ENCODE assay signal across 1 cellular context in the genomic region with DNA sequence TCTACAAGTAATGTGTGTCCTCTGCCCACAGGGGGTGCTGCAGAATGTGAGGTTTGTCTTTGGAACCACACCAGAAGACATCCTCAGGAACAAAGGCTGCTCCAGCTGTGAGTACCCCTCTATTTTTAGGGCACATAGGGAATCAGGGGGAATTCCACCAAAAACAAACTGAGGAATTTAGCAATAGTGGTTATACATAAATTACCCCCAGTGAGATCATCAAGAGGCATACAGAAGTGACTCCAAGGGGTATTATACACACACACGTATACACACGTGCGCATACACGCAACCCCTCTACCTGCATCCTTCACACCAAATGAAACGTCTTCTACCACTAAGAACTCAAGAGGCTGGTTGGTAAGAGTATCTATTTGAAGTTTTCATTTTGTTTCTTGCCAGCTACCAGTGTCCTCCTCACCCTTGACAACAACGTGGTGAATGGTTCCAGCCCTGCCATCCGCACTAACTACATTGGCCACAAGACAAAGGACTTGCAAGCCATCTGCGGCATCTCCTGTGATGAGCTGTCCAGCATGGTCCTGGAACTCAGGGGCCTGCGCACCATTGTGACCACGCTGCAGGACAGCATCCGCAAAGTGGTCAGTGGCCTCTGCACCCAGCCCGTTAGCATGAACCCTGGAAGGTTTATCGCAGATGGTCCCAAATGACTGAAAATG.
TF ChIP-seq lines count a peak whose summit lies in the region.

No MANE protein-coding gene starts in this region.

TF ChIP-seq in K562, 482 proteins besides CTCF, POLR2A, EP300 and RAD21:
- TF ChIP-seq SRSF3 (IDR thresholded peaks at IDR 0.05; ENCODE audit: insufficient read depth, low read length) (no peak), GATA2 (CRISPR knock-in tag; IDR thresholded peaks at IDR 0.05) (no peak), ELF4 (CRISPR knock-in tag; IDR thresholded peaks at IDR 0.05) (no peak), THRA (IDR thresholded peaks at IDR 0.05) (no peak), SMARCC2 (IDR thresholded peaks at IDR 0.05; ENCODE audit: low read depth) (no peak), RCOR1 (IDR thresholded peaks at IDR 0.05; ENCODE audit: borderline replicate concordance in 1 of 2, low read depth in 2 of 2, low read length in 2 of 2) (no peak), HNRNPH1 (optimal IDR thresholded peaks at IDR 0.05; ENCODE audit: low read depth, low read length) (no peak), ZNF76 (CRISPR knock-in tag; IDR thresholded peaks at IDR 0.05; ENCODE audit: borderline replicate concordance) (no peak), ZNF174 (CRISPR knock-in tag; IDR thresholded peaks at IDR 0.05) (no peak), NKRF (IDR thresholded peaks at IDR 0.05; ENCODE audit: borderline replicate concordance) (no peak), ARID3A (IDR thresholded peaks at IDR 0.05; ENCODE audit: borderline replicate concordance, low read depth, low read length) (no peak), MYBL2 (IDR thresholded peaks at IDR 0.05; ENCODE audit: low read depth) (no peak), MYBL2 (CRISPR knock-in tag; IDR thresholded peaks at IDR 0.05; ENCODE audit: borderline replicate concordance) (no peak), SAFB2 (IDR thresholded peaks at IDR 0.05; ENCODE audit: borderline replicate concordance, low read depth, low read length, severe bottlenecking) (no peak)
- TF ChIP-seq, protein P1, sequence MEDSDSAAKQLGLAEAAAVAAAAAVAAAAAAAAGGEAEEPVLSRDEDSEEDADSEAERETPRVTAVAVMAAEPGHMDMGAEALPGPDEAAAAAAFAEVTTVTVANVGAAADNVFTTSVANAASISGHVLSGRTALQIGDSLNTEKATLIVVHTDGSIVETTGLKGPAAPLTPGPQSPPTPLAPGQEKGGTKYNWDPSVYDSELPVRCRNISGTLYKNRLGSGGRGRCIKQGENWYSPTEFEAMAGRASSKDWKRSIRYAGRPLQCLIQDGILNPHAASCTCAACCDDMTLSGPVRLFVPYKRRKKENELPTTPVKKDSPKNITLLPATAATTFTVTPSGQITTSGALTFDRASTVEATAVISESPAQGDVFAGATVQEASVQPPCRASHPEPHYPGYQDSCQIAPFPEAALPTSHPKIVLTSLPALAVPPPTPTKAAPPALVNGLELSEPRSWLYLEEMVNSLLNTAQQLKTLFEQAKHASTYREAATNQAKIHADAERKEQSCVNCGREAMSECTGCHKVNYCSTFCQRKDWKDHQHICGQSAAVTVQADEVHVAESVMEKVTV (CRISPR knock-in tag; IDR thresholded peaks at IDR 0.05) = no peak
- TF ChIP-seq, protein P2, sequence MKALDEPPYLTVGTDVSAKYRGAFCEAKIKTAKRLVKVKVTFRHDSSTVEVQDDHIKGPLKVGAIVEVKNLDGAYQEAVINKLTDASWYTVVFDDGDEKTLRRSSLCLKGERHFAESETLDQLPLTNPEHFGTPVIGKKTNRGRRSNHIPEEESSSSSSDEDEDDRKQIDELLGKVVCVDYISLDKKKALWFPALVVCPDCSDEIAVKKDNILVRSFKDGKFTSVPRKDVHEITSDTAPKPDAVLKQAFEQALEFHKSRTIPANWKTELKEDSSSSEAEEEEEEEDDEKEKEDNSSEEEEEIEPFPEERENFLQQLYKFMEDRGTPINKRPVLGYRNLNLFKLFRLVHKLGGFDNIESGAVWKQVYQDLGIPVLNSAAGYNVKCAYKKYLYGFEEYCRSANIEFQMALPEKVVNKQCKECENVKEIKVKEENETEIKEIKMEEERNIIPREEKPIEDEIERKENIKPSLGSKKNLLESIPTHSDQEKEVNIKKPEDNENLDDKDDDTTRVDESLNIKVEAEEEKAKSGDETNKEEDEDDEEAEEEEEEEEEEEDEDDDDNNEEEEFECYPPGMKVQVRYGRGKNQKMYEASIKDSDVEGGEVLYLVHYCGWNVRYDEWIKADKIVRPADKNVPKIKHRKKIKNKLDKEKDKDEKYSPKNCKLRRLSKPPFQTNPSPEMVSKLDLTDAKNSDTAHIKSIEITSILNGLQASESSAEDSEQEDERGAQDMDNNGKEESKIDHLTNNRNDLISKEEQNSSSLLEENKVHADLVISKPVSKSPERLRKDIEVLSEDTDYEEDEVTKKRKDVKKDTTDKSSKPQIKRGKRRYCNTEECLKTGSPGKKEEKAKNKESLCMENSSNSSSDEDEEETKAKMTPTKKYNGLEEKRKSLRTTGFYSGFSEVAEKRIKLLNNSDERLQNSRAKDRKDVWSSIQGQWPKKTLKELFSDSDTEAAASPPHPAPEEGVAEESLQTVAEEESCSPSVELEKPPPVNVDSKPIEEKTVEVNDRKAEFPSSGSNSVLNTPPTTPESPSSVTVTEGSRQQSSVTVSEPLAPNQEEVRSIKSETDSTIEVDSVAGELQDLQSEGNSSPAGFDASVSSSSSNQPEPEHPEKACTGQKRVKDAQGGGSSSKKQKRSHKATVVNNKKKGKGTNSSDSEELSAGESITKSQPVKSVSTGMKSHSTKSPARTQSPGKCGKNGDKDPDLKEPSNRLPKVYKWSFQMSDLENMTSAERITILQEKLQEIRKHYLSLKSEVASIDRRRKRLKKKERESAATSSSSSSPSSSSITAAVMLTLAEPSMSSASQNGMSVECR (CRISPR knock-in tag; IDR thresholded peaks at IDR 0.05) = no peak
- TF ChIP-seq, protein P3, sequence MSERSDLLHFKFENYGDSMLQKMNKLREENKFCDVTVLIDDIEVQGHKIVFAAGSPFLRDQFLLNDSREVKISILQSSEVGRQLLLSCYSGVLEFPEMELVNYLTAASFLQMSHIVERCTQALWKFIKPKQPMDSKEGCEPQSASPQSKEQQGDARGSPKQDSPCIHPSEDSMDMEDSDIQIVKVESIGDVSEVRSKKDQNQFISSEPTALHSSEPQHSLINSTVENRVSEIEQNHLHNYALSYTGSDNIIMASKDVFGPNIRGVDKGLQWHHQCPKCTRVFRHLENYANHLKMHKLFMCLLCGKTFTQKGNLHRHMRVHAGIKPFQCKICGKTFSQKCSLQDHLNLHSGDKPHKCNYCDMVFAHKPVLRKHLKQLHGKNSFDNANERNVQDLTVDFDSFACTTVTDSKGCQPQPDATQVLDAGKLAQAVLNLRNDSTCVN (CRISPR knock-in tag; IDR thresholded peaks at IDR 0.05) = no peak
- TF ChIP-seq, protein P4, sequence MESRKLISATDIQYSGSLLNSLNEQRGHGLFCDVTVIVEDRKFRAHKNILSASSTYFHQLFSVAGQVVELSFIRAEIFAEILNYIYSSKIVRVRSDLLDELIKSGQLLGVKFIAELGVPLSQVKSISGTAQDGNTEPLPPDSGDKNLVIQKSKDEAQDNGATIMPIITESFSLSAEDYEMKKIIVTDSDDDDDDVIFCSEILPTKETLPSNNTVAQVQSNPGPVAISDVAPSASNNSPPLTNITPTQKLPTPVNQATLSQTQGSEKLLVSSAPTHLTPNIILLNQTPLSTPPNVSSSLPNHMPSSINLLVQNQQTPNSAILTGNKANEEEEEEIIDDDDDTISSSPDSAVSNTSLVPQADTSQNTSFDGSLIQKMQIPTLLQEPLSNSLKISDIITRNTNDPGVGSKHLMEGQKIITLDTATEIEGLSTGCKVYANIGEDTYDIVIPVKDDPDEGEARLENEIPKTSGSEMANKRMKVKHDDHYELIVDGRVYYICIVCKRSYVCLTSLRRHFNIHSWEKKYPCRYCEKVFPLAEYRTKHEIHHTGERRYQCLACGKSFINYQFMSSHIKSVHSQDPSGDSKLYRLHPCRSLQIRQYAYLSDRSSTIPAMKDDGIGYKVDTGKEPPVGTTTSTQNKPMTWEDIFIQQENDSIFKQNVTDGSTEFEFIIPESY (CRISPR knock-in tag; IDR thresholded peaks at IDR 0.05) = no peak
